14 cellular contexts compared by ENCODE assay signal in the genomic region with DNA sequence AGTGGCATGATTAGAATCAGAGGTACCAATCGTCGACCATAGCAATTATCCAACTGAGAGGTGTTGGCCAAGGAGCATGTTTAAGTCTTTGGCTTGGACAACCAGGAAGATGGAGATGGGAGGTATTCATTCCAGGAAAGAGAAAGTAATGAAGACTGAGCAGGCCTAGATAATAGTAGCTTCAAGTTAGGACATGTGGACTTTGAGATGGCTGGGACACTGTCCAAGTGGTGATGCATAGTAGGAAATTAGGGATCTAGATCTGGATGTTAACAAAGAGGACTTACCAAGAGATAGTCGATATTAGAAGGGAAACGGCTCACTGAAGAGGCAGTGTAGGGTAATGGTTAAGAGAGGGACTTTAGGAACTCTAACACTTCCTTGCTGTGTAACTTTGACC.
"Had no signal": no experiment of that assay in that cellular context is flagged by ENCODE, and none has a peak within 500 bp of the region (broad histone marks: within the 10 kb centered on the region; RNA-seq: fewer than 3 reads in every experiment).

No MANE protein-coding gene starts in this region.

- DNase-seq: activated CD4-positive, alpha-beta T cell treated with anti-CD3 and anti-CD28 coated beads for 1 hour; activated CD4-positive, alpha-beta T cell treated with anti-CD3 and anti-CD28 coated beads, Interleukin-2, amount 50 U/mL, for 48 hours; activated gamma-delta T cell treated with Interleukin-2 at 50 U/mL for 16 hours; activated naive CD8-positive, alpha-beta T cell treated with anti-CD3 and anti-CD28 coated beads for 36 hours; activated T-cell treated with anti-CD3 and anti-CD28 coated beads, Interleukin-2, amount 50 U/mL, for 48 hours; head of caudate nucleus; left lung; mesenchymal stem cell; sigmoid colon; stimulated activated CD4-positive, alpha-beta T cell treated with anti-CD3 and anti-CD28 coated beads, Interleukin-12 subunit alpha, Interleukin-12 subunit beta, amount 100 ng/mL, for 4 hours; stimulated activated naive CD8-positive, alpha-beta T cell treated with anti-CD3 and anti-CD28 coated beads, Interleukin-15, Interleukin-2, amounts not matched to agents 100 U/mL and 50 U/mL, for 24 hours; T-helper 9 cell had no signal

- H3K4me3 ChIP-seq: left lung, sigmoid colon, suprapubic skin had no signal

- H3K27ac ChIP-seq: left lung, sigmoid colon, suprapubic skin had no signal

- H3K4me3 Mint-ChIP-seq: activated naive CD8-positive, alpha-beta T cell treated with anti-CD3 and anti-CD28 coated beads for 36 hours; type B pancreatic cell had no signal

- H3K9me3 ChIP-seq: left lung, sigmoid colon, suprapubic skin had no signal

- H3K27me3 ChIP-seq: left lung, sigmoid colon, suprapubic skin had no signal

- H3K4me1 ChIP-seq: left lung, sigmoid colon had no signal

- H3K36me3 ChIP-seq: left lung, sigmoid colon, suprapubic skin had no signal

- H3K9me3 Mint-ChIP-seq: activated naive CD8-positive, alpha-beta T cell treated with anti-CD3 and anti-CD28 coated beads for 36 hours; type B pancreatic cell had no signal

- H3K36me3 Mint-ChIP-seq: activated naive CD8-positive, alpha-beta T cell treated with anti-CD3 and anti-CD28 coated beads for 36 hours had no signal

- H3K27ac Mint-ChIP-seq: activated naive CD8-positive, alpha-beta T cell treated with anti-CD3 and anti-CD28 coated beads for 36 hours; type B pancreatic cell had no signal

- H3K4me1 Mint-ChIP-seq: activated naive CD8-positive, alpha-beta T cell treated with anti-CD3 and anti-CD28 coated beads for 36 hours had no signal

- ATAC-seq: left lung; stimulated activated naive CD8-positive, alpha-beta T cell treated with anti-CD3 and anti-CD28 coated beads, Interleukin-15, Interleukin-2, amounts not matched to agents 100 U/mL and 50 U/mL, for 24 hours had no signal

- H3K27me3 Mint-ChIP-seq: type B pancreatic cell had no signal
